11 cellular contexts compared by ENCODE assay signal in genomic region chr10:71864861-71865473, GRCh38. TPM values are rescaled to one million over a fixed set of nuclear protein-coding genes. Genes with fewer than 3 reads are reported as not detected.
DNase-seq lines count a peak whose midpoint lies in the region; ATAC-seq and TF ChIP-seq lines count a peak whose summit lies in the region.
"Had no signal": no experiment of that assay in that cellular context is flagged by ENCODE, and none has a peak within 500 bp of the region (broad histone marks: within the 10 kb centered on the region; RNA-seq: fewer than 3 reads in every experiment).

No MANE protein-coding gene starts in this region.

- DNase-seq in activated naive CD8-positive, alpha-beta T cell treated with anti-CD3 and anti-CD28 coated beads, Interleukin-2, amount 50 U/mL, for 24 hours: no peak
- no peak for DNase-seq in activated naive CD8-positive, alpha-beta T cell treated with anti-CD3 and anti-CD28 coated beads for 36 hours
- peak; percentile 55 for DNase-seq in RPMI7951 (ENCODE audit: low read depth)
- DNase-seq in fibroblast of mammary gland (ENCODE audit: low read depth): peak; percentile 85
- no peak for DNase-seq in erythroblast (lab: John Stamatoyannopoulos, UW)
- no peak for DNase-seq in NCI-H2227 (lab: John Stamatoyannopoulos, UW; ENCODE audit: unreplicated experiment)
- no peak for DNase-seq in activated CD4-positive, alpha-beta T cell treated with anti-CD3 and anti-CD28 coated beads, Interleukin-2, amount 10 ng/mL, durations not matched to agents 24 days and 14 days
- no peak for DNase-seq in HuH-7.5 (ENCODE audit: low spot score)
- DNase-seq: immature natural killer cell, NCI-H2029 treated with DMSO at 0.1 percent for 48 hours, right lobe of liver had no signal

- no peak overlapping the region for H3K27ac Mint-ChIP-seq in activated naive CD8-positive, alpha-beta T cell treated with anti-CD3 and anti-CD28 coated beads, Interleukin-2, amount 50 U/mL, for 24 hours
- no peak overlapping the region for H3K27ac Mint-ChIP-seq in activated naive CD8-positive, alpha-beta T cell treated with anti-CD3 and anti-CD28 coated beads for 36 hours
- H3K27ac Mint-ChIP-seq in activated CD4-positive, alpha-beta T cell treated with anti-CD3 and anti-CD28 coated beads, Interleukin-2, amount 10 ng/mL, durations not matched to agents 24 days and 14 days: no peak overlapping the region
- H3K27ac Mint-ChIP-seq: immature natural killer cell had no signal

- H3K36me3 Mint-ChIP-seq in activated naive CD8-positive, alpha-beta T cell treated with anti-CD3 and anti-CD28 coated beads, Interleukin-2, amount 50 U/mL, for 24 hours (ENCODE audit: low read depth): no peaks in the 10 kb centered on the region
- H3K36me3 Mint-ChIP-seq in activated naive CD8-positive, alpha-beta T cell treated with anti-CD3 and anti-CD28 coated beads for 36 hours: no peaks in the 10 kb centered on the region
- no peaks in the 10 kb centered on the region for H3K36me3 Mint-ChIP-seq in activated CD4-positive, alpha-beta T cell treated with anti-CD3 and anti-CD28 coated beads, Interleukin-2, amount 10 ng/mL, durations not matched to agents 24 days and 14 days (ENCODE audit: low read depth)
- H3K36me3 Mint-ChIP-seq: immature natural killer cell had no signal

- H3K4me3 ChIP-seq in fibroblast of mammary gland (ENCODE audit: control insufficient read depth, low read depth, low read length): no peak overlapping the region
- H3K4me3 ChIP-seq: right lobe of liver had no signal

- peaks cover 20% of the 10 kb centered on the region for H3K4me1 Mint-ChIP-seq in activated naive CD8-positive, alpha-beta T cell treated with anti-CD3 and anti-CD28 coated beads, Interleukin-2, amount 50 U/mL, for 24 hours
- H3K4me1 Mint-ChIP-seq in activated naive CD8-positive, alpha-beta T cell treated with anti-CD3 and anti-CD28 coated beads for 36 hours: peaks cover 12% of the 10 kb centered on the region
- H3K4me1 Mint-ChIP-seq in activated CD4-positive, alpha-beta T cell treated with anti-CD3 and anti-CD28 coated beads, Interleukin-2, amount 10 ng/mL, durations not matched to agents 24 days and 14 days: peaks cover 2% of the 10 kb centered on the region
- H3K4me1 Mint-ChIP-seq: immature natural killer cell had no signal

- no peak for TF ChIP-seq CTCF in fibroblast of mammary gland (conservative IDR thresholded peaks at IDR 0.05; ENCODE audit: control insufficient read depth, insufficient read depth, low read depth, low read length)

- no peak for TF ChIP-seq POLR2A in erythroblast (IDR thresholded peaks at IDR 0.05; ENCODE audit: low read length)

- H3K4me3 Mint-ChIP-seq in activated naive CD8-positive, alpha-beta T cell treated with anti-CD3 and anti-CD28 coated beads, Interleukin-2, amount 50 U/mL, for 24 hours: no peak overlapping the region
- H3K4me3 Mint-ChIP-seq in activated naive CD8-positive, alpha-beta T cell treated with anti-CD3 and anti-CD28 coated beads for 36 hours: no peak overlapping the region
- no peak overlapping the region for H3K4me3 Mint-ChIP-seq in activated CD4-positive, alpha-beta T cell treated with anti-CD3 and anti-CD28 coated beads, Interleukin-2, amount 10 ng/mL, durations not matched to agents 24 days and 14 days
- H3K4me3 Mint-ChIP-seq: immature natural killer cell had no signal

- peak; percentile 30 for ATAC-seq in activated naive CD8-positive, alpha-beta T cell treated with anti-CD3 and anti-CD28 coated beads, Interleukin-2, amount 50 U/mL, for 24 hours

- H3K27me3 Mint-ChIP-seq in activated naive CD8-positive, alpha-beta T cell treated with anti-CD3 and anti-CD28 coated beads, Interleukin-2, amount 50 U/mL, for 24 hours: peaks cover 3% of the 10 kb centered on the region
- no peaks in the 10 kb centered on the region for H3K27me3 Mint-ChIP-seq in activated naive CD8-positive, alpha-beta T cell treated with anti-CD3 and anti-CD28 coated beads for 36 hours
- H3K27me3 Mint-ChIP-seq in activated CD4-positive, alpha-beta T cell treated with anti-CD3 and anti-CD28 coated beads, Interleukin-2, amount 10 ng/mL, durations not matched to agents 24 days and 14 days: no peaks in the 10 kb centered on the region

- intact Hi-C loops in activated CD4-positive, alpha-beta T cell treated with anti-CD3 and anti-CD28 coated beads, Interleukin-2, amount 10 ng/mL, durations not matched to agents 24 days and 14 days (cut with micrococcal nuclease): no loop called here

- H3K9me3 Mint-ChIP-seq in activated naive CD8-positive, alpha-beta T cell treated with anti-CD3 and anti-CD28 coated beads, Interleukin-2, amount 50 U/mL, for 24 hours: no peaks in the 10 kb centered on the region
- no peaks in the 10 kb centered on the region for H3K9me3 Mint-ChIP-seq in activated naive CD8-positive, alpha-beta T cell treated with anti-CD3 and anti-CD28 coated beads for 36 hours
- no peaks in the 10 kb centered on the region for H3K9me3 Mint-ChIP-seq in activated CD4-positive, alpha-beta T cell treated with anti-CD3 and anti-CD28 coated beads, Interleukin-2, amount 10 ng/mL, durations not matched to agents 24 days and 14 days
- H3K9me3 Mint-ChIP-seq: immature natural killer cell had no signal

RNA-seq across cellular contexts. Expression of gene PSAP, which starts 13.9 kb away (rescaled TPM):
- 10 to 100 TPM; 93.1 to 97.0 TPM for total RNA-seq in activated naive CD8-positive, alpha-beta T cell treated with anti-CD3 and anti-CD28 coated beads for 36 hours
- 304 and 324 TPM in 2 replicates for total RNA-seq in RPMI7951 (2014; rRNA removed; shearing (Covaris generic))
- total RNA-seq in activated CD4-positive, alpha-beta T cell treated with anti-CD3 and anti-CD28 coated beads, Interleukin-2, amount 10 ng/mL, durations not matched to agents 24 days and 14 days: 97.9 and 99.9 TPM in 2 replicates

Comparison
In these comparisons a context has a peak if more than half of its experiments do, and no peak if none do; other contexts are left out.
1. DNase-seq: peak in RPMI7951 (single experiment) and fibroblast of mammary gland (single experiment); none in activated naive CD8-positive, alpha-beta T cell treated with anti-CD3 and anti-CD28 coated beads, Interleukin-2, amount 50 U/mL, for 24 hours (single experiment), activated naive CD8-positive, alpha-beta T cell treated with anti-CD3 and anti-CD28 coated beads for 36 hours (single experiment), erythroblast (0 of 2), NCI-H2227 (single experiment), activated CD4-positive, alpha-beta T cell treated with anti-CD3 and anti-CD28 coated beads, Interleukin-2, amount 10 ng/mL, durations not matched to agents 24 days and 14 days (single experiment) and HuH-7.5 (single experiment).